In genomic region chr21:33736569-33736968, GRCh38 we compare ENCODE assay signal across 29 cellular contexts.
"Had no signal": no experiment of that assay in that cellular context is flagged by ENCODE, and none has a peak within 500 bp of the region (broad histone marks: within the 10 kb centered on the region; RNA-seq: fewer than 3 reads in every experiment).

No MANE protein-coding gene starts in this region.

- H3K4me3 Mint-ChIP-seq: naive thymus-derived CD4-positive, alpha-beta T cell; natural killer cell; nephron; neural crest cell; stimulated activated effector memory CD8-positive, alpha-beta T cell treated with anti-CD3 and anti-CD28 coated beads, Interleukin-12 subunit alpha, Interleukin-12 subunit beta, amount 100 ng/mL, for 72 hours; stimulated activated naive B cell treated with anti-CD40 and anti-IgM and Interleukin-4, amounts not matched to agents 10 μg/mL and 1 μg/mL and 100 μg/mL, for 72 hours; stimulated activated naive CD8-positive, alpha-beta T cell treated with anti-CD3 and anti-CD28 coated beads, Interleukin-15, Interleukin-2, amounts not matched to agents 100 ng/mL and 50 ng/mL, for 24 hours; type B pancreatic cell had no signal

- H3K9me3 ChIP-seq: neutrophil, pancreas, psoas muscle, right lobe of liver, sigmoid colon, stomach, suprapubic skin, testis, tibial artery, transverse colon, upper lobe of right lung, uterus had no signal

- H3K27me3 Mint-ChIP-seq: stimulated activated naive B cell treated with anti-CD40 and anti-IgM and Interleukin-4, amounts not matched to agents 10 μg/mL and 1 μg/mL and 100 μg/mL, for 72 hours; stimulated activated naive CD8-positive, alpha-beta T cell treated with anti-CD3 and anti-CD28 coated beads, Interleukin-15, Interleukin-2, amounts not matched to agents 100 ng/mL and 50 ng/mL, for 24 hours; type B pancreatic cell had no signal

- ATAC-seq: naive thymus-derived CD4-positive, alpha-beta T cell; natural killer cell; pancreas; psoas muscle; right cardiac atrium; stimulated activated effector memory CD8-positive, alpha-beta T cell treated with anti-CD3 and anti-CD28 coated beads, Interleukin-12 subunit alpha, Interleukin-12 subunit beta, amount 100 ng/mL, for 72 hours; stimulated activated naive B cell treated with anti-CD40 and anti-IgM and Interleukin-4, amounts not matched to agents 10 μg/mL and 1 μg/mL and 100 μg/mL, for 72 hours; upper lobe of right lung had no signal

- H3K4me3 ChIP-seq: pancreas, psoas muscle, right lobe of liver, sigmoid colon, stomach, suprapubic skin, testis, tibial artery, transverse colon, upper lobe of right lung, uterus had no signal

- H3K36me3 Mint-ChIP-seq: natural killer cell; stimulated activated effector memory CD8-positive, alpha-beta T cell treated with anti-CD3 and anti-CD28 coated beads, Interleukin-12 subunit alpha, Interleukin-12 subunit beta, amount 100 ng/mL, for 72 hours; stimulated activated naive B cell treated with anti-CD40 and anti-IgM and Interleukin-4, amounts not matched to agents 10 μg/mL and 1 μg/mL and 100 μg/mL, for 72 hours had no signal

- H3K4me1 ChIP-seq: pancreas, psoas muscle, right lobe of liver, sigmoid colon, stomach, suprapubic skin, testis, tibial artery, transverse colon, upper lobe of right lung, uterus had no signal

- H3K4me1 Mint-ChIP-seq: naive thymus-derived CD4-positive, alpha-beta T cell; natural killer cell; nephron; neural crest cell; stimulated activated effector memory CD8-positive, alpha-beta T cell treated with anti-CD3 and anti-CD28 coated beads, Interleukin-12 subunit alpha, Interleukin-12 subunit beta, amount 100 ng/mL, for 72 hours; stimulated activated naive B cell treated with anti-CD40 and anti-IgM and Interleukin-4, amounts not matched to agents 10 μg/mL and 1 μg/mL and 100 μg/mL, for 72 hours had no signal

- H3K27me3 ChIP-seq: neutrophil, pancreas, right lobe of liver, sigmoid colon, stomach, suprapubic skin, testis, tibial artery, transverse colon, upper lobe of right lung, uterus had no signal

- H3K27ac Mint-ChIP-seq: naive thymus-derived CD4-positive, alpha-beta T cell; natural killer cell; stimulated activated effector memory CD8-positive, alpha-beta T cell treated with anti-CD3 and anti-CD28 coated beads, Interleukin-12 subunit alpha, Interleukin-12 subunit beta, amount 100 ng/mL, for 72 hours; stimulated activated naive B cell treated with anti-CD40 and anti-IgM and Interleukin-4, amounts not matched to agents 10 μg/mL and 1 μg/mL and 100 μg/mL, for 72 hours; stimulated activated naive CD8-positive, alpha-beta T cell treated with anti-CD3 and anti-CD28 coated beads, Interleukin-15, Interleukin-2, amounts not matched to agents 100 ng/mL and 50 ng/mL, for 24 hours; type B pancreatic cell had no signal

- H3K36me3 ChIP-seq: neutrophil, pancreas, suprapubic skin, uterus had no signal

- H3K9me3 Mint-ChIP-seq: naive thymus-derived CD4-positive, alpha-beta T cell; natural killer cell; nephron; neural crest cell; stimulated activated effector memory CD8-positive, alpha-beta T cell treated with anti-CD3 and anti-CD28 coated beads, Interleukin-12 subunit alpha, Interleukin-12 subunit beta, amount 100 ng/mL, for 72 hours; stimulated activated naive B cell treated with anti-CD40 and anti-IgM and Interleukin-4, amounts not matched to agents 10 μg/mL and 1 μg/mL and 100 μg/mL, for 72 hours; stimulated activated naive CD8-positive, alpha-beta T cell treated with anti-CD3 and anti-CD28 coated beads, Interleukin-15, Interleukin-2, amounts not matched to agents 100 ng/mL and 50 ng/mL, for 24 hours; type B pancreatic cell had no signal

- H3K27ac ChIP-seq: neutrophil, pancreas, psoas muscle, right lobe of liver, sigmoid colon, stomach, suprapubic skin, testis, tibial artery, transverse colon, upper lobe of right lung, uterus had no signal

- DNase-seq: naive thymus-derived CD4-positive, alpha-beta T cell; natural killer cell; nucleus accumbens; pancreas; psoas muscle; right cardiac atrium; right lobe of liver; sigmoid colon; small intestine; stimulated activated CD4-positive, alpha-beta T cell treated with anti-CD3 and anti-CD28 coated beads, Interleukin-15, amount 100 ng/mL, for 24 hours; stimulated activated CD4-positive, alpha-beta T cell treated with anti-CD3 and anti-CD28 coated beads, Interleukin-2, amount 100 ng/mL, for 24 hours; stimulated activated CD4-positive, alpha-beta T cell treated with anti-CD3 and anti-CD28 coated beads, Interleukin-2, amount 100 ng/mL, for 48 hours; stimulated activated CD4-positive, alpha-beta T cell treated with anti-CD3 and anti-CD28 coated beads, Interleukin-4, amount 100 ng/mL, for 24 hours; stimulated activated naive B cell treated with anti-CD40 and anti-IgM and Interleukin-4, amounts not matched to agents 10 μg/mL and 1 μg/mL and 100 μg/mL, for 72 hours; stimulated activated naive CD4-positive, alpha-beta T cell treated with Interleukin-2 at 50 U/mL for 16 hours; stomach; substantia nigra; testis; tibial artery; transverse colon; upper lobe of right lung; uterus had no signal
